8 cellular contexts compared by ENCODE assay signal in the genomic region with DNA sequence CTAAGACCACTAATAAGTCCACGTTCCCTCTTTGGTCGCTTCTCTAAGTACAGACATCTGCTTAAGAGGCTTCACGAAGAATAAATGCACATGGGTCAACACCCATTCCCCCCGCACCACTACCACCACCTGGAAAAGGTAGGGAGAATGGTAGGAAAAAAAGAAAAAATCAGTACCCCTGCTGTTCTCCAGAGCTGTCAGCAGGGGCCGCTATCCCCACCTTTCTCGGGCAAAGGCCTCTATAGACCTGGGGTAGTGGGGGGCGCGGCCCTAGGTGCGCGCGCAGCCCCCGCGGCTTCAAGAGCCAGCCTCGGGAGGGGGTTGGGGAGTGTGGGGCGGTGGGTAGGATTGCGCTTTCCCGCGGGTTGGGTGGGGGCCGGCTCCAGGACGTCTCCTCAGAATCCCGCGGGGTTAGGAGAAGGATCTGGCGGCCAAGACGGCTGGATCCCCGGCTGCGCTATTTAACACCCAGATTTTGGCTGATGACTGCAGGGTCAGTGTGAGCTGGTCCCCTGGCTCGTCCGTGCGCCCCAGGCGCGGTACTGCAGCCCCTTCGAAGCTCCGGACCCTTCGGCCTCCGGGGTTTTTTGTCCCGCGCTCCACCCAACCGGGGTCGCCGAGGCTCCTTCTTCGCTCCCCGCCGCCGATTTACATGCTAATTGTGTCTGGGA. TPM values are rescaled to one million over a fixed set of nuclear protein-coding genes. Genes with fewer than 3 reads are reported as not detected.
A peak's percentile ranks its signal among the peaks of the same experiment; 100 is the strongest.
DNase-seq lines count a peak whose midpoint lies in the region; ATAC-seq and TF ChIP-seq lines count a peak whose summit lies in the region.

No MANE protein-coding gene starts in this region.

- peak overlapping the region; percentile 38 for H3K9ac ChIP-seq in mucosa of stomach (ENCODE audit: low read length)

- intact Hi-C loops in activated CD4-positive, alpha-beta memory T cell treated with anti-CD3 and anti-CD28 coated beads for 36 hours (cut with micrococcal nuclease), result loop anchor here (1.0 to 10.0 kb wide), 3 partner anchors 179 to 439 kb away; no protein-coding TSS in a partner anchor

- H3K4me3 Mint-ChIP-seq in activated CD4-positive, alpha-beta memory T cell treated with anti-CD3 and anti-CD28 coated beads for 36 hours, result no peak overlapping the region

- H3K4me3 ChIP-seq in GM12864 (ENCODE audit: low read depth, low read length) (peak overlapping the region; percentile 68), mucosa of stomach (ENCODE audit: low read length) (peak overlapping the region; percentile 44), tibial nerve (peak overlapping the region; percentile 62 to 79 (median 72))

- no peak for TF ChIP-seq EP300 in tibial nerve (IDR thresholded peaks at IDR 0.05)

- no peaks in the 10 kb centered on the region for H3K9me3 Mint-ChIP-seq in activated CD4-positive, alpha-beta memory T cell treated with anti-CD3 and anti-CD28 coated beads for 36 hours

- 5 to 12% methylated on average over 35 to 41 of the region's 44 CpGs for WGBS in tibial nerve, 2 donors

- H3K36me3 ChIP-seq in mucosa of stomach (ENCODE audit: control insufficient read depth, insufficient read depth, low read length) (no peaks in the 10 kb centered on the region), tibial nerve (no peaks in the 10 kb centered on the region)

- H3K27me3 ChIP-seq in mucosa of stomach (ENCODE audit: control insufficient read depth, insufficient read depth, low read length) (peaks cover 64% of the 10 kb centered on the region), tibial nerve (peaks cover 0 to 13% of the 10 kb centered on the region in 2 donors)

- no peaks in the 10 kb centered on the region for H3K9me3 ChIP-seq in mucosa of stomach (ENCODE audit: control insufficient read depth, low read length)
- no peaks in the 10 kb centered on the region for H3K9me3 ChIP-seq in tibial nerve

- peak; percentile 90 for TF ChIP-seq CTCF in GM12864 (IDR thresholded peaks at IDR 0.05; ENCODE audit: low read depth, low read length, missing control alignments)
- peak; percentile 70 to 91 (median 85) for TF ChIP-seq CTCF in tibial nerve (IDR thresholded peaks at IDR 0.05)

- H3K4me1 ChIP-seq in mucosa of stomach (ENCODE audit: control insufficient read depth, insufficient read depth, low read length) (peaks cover 44% of the 10 kb centered on the region), tibial nerve (peaks cover 0 to 44% (median 5%) of the 10 kb centered on the region in 4 donors)

- peak overlapping the region; percentile 65 to 84 (median 76) for H3K27ac ChIP-seq in tibial nerve

- CTCF ChIA-PET in activated CD4-positive, alpha-beta memory T cell treated with anti-CD3 and anti-CD28 coated beads for 36 hours (lab: Charles Lee), result no interaction called here

- DNase-seq in GM12864 (ENCODE audit: low read depth) (peak; percentile 44), HuH-7.5 (ENCODE audit: low spot score) (peak; percentile 85), fibroblast of gingiva (ENCODE audit: low read depth) (peak; percentile 32), tibial nerve (ENCODE audit: low spot score in 2 of 2) (no peak), GOT3 (lab: John Stamatoyannopoulos, UW) (no peak)
- peak; percentile 57 for DNase-seq in activated CD4-positive, alpha-beta memory T cell treated with anti-CD3 and anti-CD28 coated beads for 36 hours

- no peak for TF ChIP-seq POLR2A in tibial nerve (IDR thresholded peaks at IDR 0.05)

- peaks cover 25% of the 10 kb centered on the region for H3K4me1 Mint-ChIP-seq in activated CD4-positive, alpha-beta memory T cell treated with anti-CD3 and anti-CD28 coated beads for 36 hours (ENCODE audit: low read depth)

- no peaks in the 10 kb centered on the region for H3K36me3 Mint-ChIP-seq in activated CD4-positive, alpha-beta memory T cell treated with anti-CD3 and anti-CD28 coated beads for 36 hours

- peaks cover 68% of the 10 kb centered on the region for H3K27me3 Mint-ChIP-seq in activated CD4-positive, alpha-beta memory T cell treated with anti-CD3 and anti-CD28 coated beads for 36 hours

- POLR2A ChIA-PET in activated CD4-positive, alpha-beta memory T cell treated with anti-CD3 and anti-CD28 coated beads for 36 hours (lab: Charles Lee), result no interaction called here

- peak; percentile 46 for ATAC-seq in GM21528 (IDR thresholded peaks at IDR 0.05; ENCODE audit: low FRiP score, unreplicated experiment)

- no peak overlapping the region for H3K27ac Mint-ChIP-seq in activated CD4-positive, alpha-beta memory T cell treated with anti-CD3 and anti-CD28 coated beads for 36 hours

RNA-seq across cellular contexts. Expression of a gene that starts 1.6 kb away (rescaled TPM):
- total RNA-seq in activated CD4-positive, alpha-beta memory T cell treated with anti-CD3 and anti-CD28 coated beads for 36 hours, result not detected
- 10 to 100 TPM; 13.6 to 25.1 (median 21.4) TPM for total RNA-seq in tibial nerve

Comparison
In these comparisons a context has a peak if more than half of its experiments do, and no peak if none do; other contexts are left out.
1. DNase-seq: peak in GM12864 (single experiment), HuH-7.5 (single experiment), activated CD4-positive, alpha-beta memory T cell treated with anti-CD3 and anti-CD28 coated beads for 36 hours (single experiment) and fibroblast of gingiva (single experiment); none in tibial nerve (0 of 2) and GOT3 (single experiment).
2. RNA of a gene that starts 1.6 kb away (total RNA-seq): 13.6 to 25.1 TPM in tibial nerve; not detected in activated CD4-positive, alpha-beta memory T cell treated with anti-CD3 and anti-CD28 coated beads for 36 hours; every median in the first group is over 10 times any median in the second.
3. Peak in every context shown above with its lines, with median percentiles within 50 percentile points of each other: H3K4me3 ChIP-seq.